1 cellular context compared by ENCODE assay signal in the genomic region with DNA sequence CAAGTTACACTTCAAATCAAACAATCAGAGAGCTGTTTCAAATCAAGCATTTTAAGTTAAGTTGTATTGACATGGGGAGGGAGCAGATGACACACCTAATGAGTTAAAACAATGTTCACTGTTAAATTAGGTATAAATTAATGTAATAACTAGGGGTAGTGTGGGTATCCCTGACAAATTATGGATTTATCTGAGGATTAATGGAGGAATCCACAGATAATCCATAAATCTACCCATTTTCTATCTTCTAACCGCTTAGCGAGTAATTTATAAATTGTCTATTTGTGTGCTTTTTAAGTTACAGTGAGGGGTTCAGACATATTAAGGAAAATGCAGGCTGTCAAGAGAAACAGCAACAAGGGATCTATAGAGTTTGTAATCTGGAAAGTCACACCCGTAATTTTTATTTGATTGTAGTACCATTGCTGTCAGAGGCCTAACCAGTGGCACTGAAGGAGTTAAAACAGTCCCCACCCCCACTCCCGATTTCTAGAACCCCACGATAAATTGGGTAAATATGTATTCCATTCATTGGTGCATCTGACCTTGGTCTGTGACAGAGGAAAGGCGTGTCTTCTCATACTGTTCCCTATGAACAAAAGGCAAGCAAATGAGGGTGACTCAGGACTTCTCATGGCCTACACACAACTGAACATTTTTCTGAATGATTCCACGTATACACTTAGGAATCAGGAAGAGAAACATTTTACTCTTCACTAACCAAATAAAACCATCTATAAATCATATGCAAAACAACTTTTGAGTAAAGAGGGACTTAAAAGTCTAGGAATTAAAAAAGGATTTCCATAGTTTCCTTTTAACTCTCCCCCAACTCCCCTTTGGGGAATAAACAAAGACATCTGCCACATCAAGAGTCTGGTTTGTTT.
TF ChIP-seq lines count a peak whose summit lies in the region.

No MANE protein-coding gene starts in this region.

TF ChIP-seq in HepG2, 621 proteins besides CTCF, POLR2A, EP300 and RAD21 (continued from another document and continues in another):
- TF ChIP-seq ZNF766 (CRISPR knock-in tag; IDR thresholded peaks at IDR 0.05; ENCODE audit: borderline replicate concordance) (no peak), KDM5B (CRISPR knock-in tag; IDR thresholded peaks at IDR 0.05; ENCODE audit: borderline replicate concordance) (no peak), TEAD3 (CRISPR knock-in tag; optimal IDR thresholded peaks at IDR 0.05; ENCODE audit: borderline replicate concordance) (peak; percentile 61), NPAS2 (CRISPR knock-in tag; IDR thresholded peaks at IDR 0.05; ENCODE audit: borderline replicate concordance) (no peak), ZNF891 (CRISPR knock-in tag; IDR thresholded peaks at IDR 0.05) (no peak), SIN3A (IDR thresholded peaks at IDR 0.05; ENCODE audit: borderline replicate concordance, low read depth, low read length) (0 out of 2 replicates have a peak, but pooled peaks have one; percentile 64), ZNF652 (CRISPR knock-in tag; IDR thresholded peaks at IDR 0.05; ENCODE audit: borderline replicate concordance, low read depth) (peak; percentile 99), MEIS1 (CRISPR knock-in tag; IDR thresholded peaks at IDR 0.05; ENCODE audit: borderline replicate concordance) (no peak), PRDM15 (CRISPR knock-in tag; IDR thresholded peaks at IDR 0.05) (no peak), ZNF557 (CRISPR knock-in tag; IDR thresholded peaks at IDR 0.05) (no peak), TRIM24 (CRISPR knock-in tag; IDR thresholded peaks at IDR 0.05) (no peak), TERF1 (CRISPR knock-in tag; IDR thresholded peaks at IDR 0.05) (no peak), ZBTB21 (CRISPR knock-in tag; IDR thresholded peaks at IDR 0.05) (0 out of 2 replicates have a peak, but pooled peaks have one; percentile 23), ZNF160 (CRISPR knock-in tag; IDR thresholded peaks at IDR 0.05) (no peak), ZNF292 (CRISPR knock-in tag; IDR thresholded peaks at IDR 0.05; ENCODE audit: borderline replicate concordance, low read depth) (no peak), ZNF367 (CRISPR knock-in tag; IDR thresholded peaks at IDR 0.05; ENCODE audit: borderline replicate concordance) (no peak), ZNF746 (CRISPR knock-in tag; IDR thresholded peaks at IDR 0.05) (no peak), SALL1 (CRISPR knock-in tag; IDR thresholded peaks at IDR 0.05) (peak; percentile 84; the same call in 1 of the 2 replicates), ZNF547 (CRISPR knock-in tag; IDR thresholded peaks at IDR 0.05) (no peak), SOX6 (IDR thresholded peaks at IDR 0.05) (no peak), SOX6 (CRISPR knock-in tag; IDR thresholded peaks at IDR 0.05) (peak; percentile 93), ZNF543 (CRISPR knock-in tag; IDR thresholded peaks at IDR 0.05) (no peak), ZSCAN20 (CRISPR knock-in tag; IDR thresholded peaks at IDR 0.05; ENCODE audit: borderline replicate concordance) (no peak), CHD2 (IDR thresholded peaks at IDR 0.05; ENCODE audit: low read depth, low read length) (no peak; the same call in 1 of the 2 replicates), SRSF9 (IDR thresholded peaks at IDR 0.05; ENCODE audit: borderline replicate concordance, insufficient read depth, low read depth, low read length, poor library complexity, severe bottlenecking) (no peak), E2F5 (CRISPR knock-in tag; conservative IDR thresholded peaks at IDR 0.05) (no peak), TCF7L2 (IDR thresholded peaks at IDR 0.05; ENCODE audit: low read depth, low read length) (no peak), CHD4 (IDR thresholded peaks at IDR 0.05; ENCODE audit: borderline replicate concordance, low read length) (no peak), PAXIP1 (CRISPR knock-in tag; conservative IDR thresholded peaks at IDR 0.05) (peak; percentile 60), ZMAT3 (CRISPR knock-in tag; conservative IDR thresholded peaks at IDR 0.05) (no peak), ATAD3A (CRISPR knock-in tag; IDR thresholded peaks at IDR 0.05) (no peak), NAIF1 (CRISPR knock-in tag; IDR thresholded peaks at IDR 0.05; ENCODE audit: borderline replicate concordance) (no peak), ZNF331 (CRISPR knock-in tag; IDR thresholded peaks at IDR 0.05) (peak; percentile 48; the same call in 1 of the 2 replicates), RXRA (CRISPR knock-in tag; IDR thresholded peaks at IDR 0.05) (no peak; the same call in 1 of the 2 replicates), ZNF350 (CRISPR knock-in tag; IDR thresholded peaks at IDR 0.05; ENCODE audit: borderline replicate concordance, low read depth) (no peak)
- TF ChIP-seq, protein P1, sequence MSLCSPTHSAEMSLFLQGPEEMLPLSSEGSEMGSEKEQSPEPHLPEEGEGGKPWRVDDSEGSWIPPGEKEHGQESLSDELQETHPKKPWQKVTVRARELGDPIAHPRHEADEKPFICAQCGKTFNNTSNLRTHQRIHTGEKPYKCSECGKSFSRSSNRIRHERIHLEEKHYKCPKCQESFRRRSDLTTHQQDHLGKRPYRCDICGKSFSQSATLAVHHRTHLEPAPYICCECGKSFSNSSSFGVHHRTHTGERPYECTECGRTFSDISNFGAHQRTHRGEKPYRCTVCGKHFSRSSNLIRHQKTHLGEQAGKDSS (CRISPR knock-in tag; IDR thresholded peaks at IDR 0.05; ENCODE audit: borderline replicate concordance, low read depth): no peak
- TF ChIP-seq, protein P2, sequence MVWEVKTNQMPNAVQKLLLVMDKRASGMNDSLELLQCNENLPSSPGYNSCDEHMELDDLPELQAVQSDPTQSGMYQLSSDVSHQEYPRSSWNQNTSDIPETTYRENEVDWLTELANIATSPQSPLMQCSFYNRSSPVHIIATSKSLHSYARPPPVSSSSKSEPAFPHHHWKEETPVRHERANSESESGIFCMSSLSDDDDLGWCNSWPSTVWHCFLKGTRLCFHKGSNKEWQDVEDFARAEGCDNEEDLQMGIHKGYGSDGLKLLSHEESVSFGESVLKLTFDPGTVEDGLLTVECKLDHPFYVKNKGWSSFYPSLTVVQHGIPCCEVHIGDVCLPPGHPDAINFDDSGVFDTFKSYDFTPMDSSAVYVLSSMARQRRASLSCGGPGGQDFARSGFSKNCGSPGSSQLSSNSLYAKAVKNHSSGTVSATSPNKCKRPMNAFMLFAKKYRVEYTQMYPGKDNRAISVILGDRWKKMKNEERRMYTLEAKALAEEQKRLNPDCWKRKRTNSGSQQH (CRISPR knock-in tag; IDR thresholded peaks at IDR 0.05; ENCODE audit: low read depth): peak; percentile 76; the same call in 1 of the 2 replicates
- TF ChIP-seq, protein P3, sequence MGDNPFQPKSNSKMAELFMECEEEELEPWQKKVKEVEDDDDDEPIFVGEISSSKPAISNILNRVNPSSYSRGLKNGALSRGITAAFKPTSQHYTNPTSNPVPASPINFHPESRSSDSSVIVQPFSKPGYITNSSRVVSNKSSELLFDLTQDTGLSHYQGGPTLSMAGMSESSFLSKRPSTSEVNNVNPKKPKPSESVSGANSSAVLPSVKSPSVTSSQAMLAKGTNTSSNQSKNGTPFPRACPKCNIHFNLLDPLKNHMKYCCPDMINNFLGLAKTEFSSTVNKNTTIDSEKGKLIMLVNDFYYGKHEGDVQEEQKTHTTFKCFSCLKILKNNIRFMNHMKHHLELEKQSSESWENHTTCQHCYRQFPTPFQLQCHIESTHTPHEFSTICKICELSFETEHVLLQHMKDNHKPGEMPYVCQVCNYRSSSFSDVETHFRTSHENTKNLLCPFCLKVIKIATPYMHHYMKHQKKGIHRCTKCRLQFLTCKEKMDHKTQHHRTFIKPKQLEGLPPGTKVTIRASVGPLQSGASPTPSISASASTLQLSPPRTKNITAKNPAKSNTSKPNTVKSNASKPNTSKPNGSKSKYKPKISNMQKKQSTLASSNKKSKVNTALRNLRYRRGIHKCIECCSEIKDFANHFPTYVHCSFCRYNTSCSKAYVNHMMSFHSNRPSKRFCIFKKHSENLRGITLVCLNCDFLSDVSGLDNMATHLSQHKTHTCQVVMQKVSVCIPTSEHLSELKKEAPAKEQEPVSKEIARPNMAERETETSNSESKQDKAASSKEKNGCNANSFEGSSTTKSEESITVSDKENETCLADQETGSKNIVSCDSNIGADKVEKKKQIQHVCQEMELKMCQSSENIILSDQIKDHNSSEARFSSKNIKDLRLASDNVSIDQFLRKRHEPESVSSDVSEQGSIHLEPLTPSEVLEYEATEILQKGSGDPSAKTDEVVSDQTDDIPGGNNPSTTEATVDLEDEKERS (CRISPR knock-in tag; IDR thresholded peaks at IDR 0.05): no peak
- TF ChIP-seq, protein P4, sequence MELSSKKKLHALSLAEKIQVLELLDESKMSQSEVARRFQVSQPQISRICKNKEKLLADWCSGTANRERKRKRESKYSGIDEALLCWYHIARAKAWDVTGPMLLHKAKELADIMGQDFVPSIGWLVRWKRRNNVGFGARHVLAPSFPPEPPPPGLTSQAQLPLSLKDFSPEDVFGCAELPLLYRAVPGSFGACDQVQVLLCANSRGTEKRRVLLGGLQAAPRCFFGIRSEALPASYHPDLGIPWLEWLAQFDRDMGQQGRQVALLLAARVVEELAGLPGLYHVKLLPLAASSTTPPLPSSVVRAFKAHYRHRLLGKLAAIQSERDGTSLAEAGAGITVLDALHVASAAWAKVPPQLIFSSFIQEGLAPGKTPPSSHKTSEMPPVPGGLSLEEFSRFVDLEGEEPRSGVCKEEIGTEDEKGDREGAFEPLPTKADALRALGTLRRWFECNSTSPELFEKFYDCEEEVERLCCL (CRISPR knock-in tag; IDR thresholded peaks at IDR 0.05; ENCODE audit: borderline replicate concordance): no peak
- TF ChIP-seq, protein P5, sequence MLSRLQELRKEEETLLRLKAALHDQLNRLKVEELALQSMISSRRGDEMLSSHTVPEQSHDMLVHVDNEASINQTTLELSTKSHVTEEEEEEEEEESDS (CRISPR knock-in tag; IDR thresholded peaks at IDR 0.05; ENCODE audit: borderline replicate concordance): no peak
